Comparison of ENCODE assay signal across 21 cellular contexts in genomic region chr16:55100100-55100499, GRCh38.
DNase-seq lines count a peak whose midpoint lies in the region; ATAC-seq and TF ChIP-seq lines count a peak whose summit lies in the region.
"Had no signal": no experiment of that assay in that cellular context is flagged by ENCODE, and none has a peak within 500 bp of the region (broad histone marks: within the 10 kb centered on the region; RNA-seq: fewer than 3 reads in every experiment).

No MANE protein-coding gene starts in this region.

- H3K9me3 ChIP-seq in BLaER1 = peaks cover 6% of the 10 kb centered on the region
- H3K9me3 ChIP-seq: A549, HAP-1, Peyer's patch, SK-N-SH had no signal

- H3K27me3 ChIP-seq in BLaER1 = no peaks in the 10 kb centered on the region
- H3K27me3 ChIP-seq: Peyer's patch had no signal

- no peak overlapping the region for H3K9ac ChIP-seq in BLaER1
- H3K9ac ChIP-seq: SK-N-SH had no signal

- no peaks in the 10 kb centered on the region for H3K36me3 ChIP-seq in BLaER1
- H3K36me3 ChIP-seq: HAP-1, Peyer's patch had no signal

- ATAC-seq in GM19328 (IDR thresholded peaks at IDR 0.05; ENCODE audit: unreplicated experiment) = no peak
- ATAC-seq: A549 had no signal

- TF ChIP-seq CTCF in RWPE1 (conservative IDR thresholded peaks at IDR 0.05; ENCODE audit: low read depth) (no peak), coronary artery (IDR thresholded peaks at IDR 0.05) (no peak)

- DNase-seq in Kasumi-1 (lab: John Stamatoyannopoulos, UW) = peak; percentile 11 to 46
- peak; percentile 16 for DNase-seq in OCI-M1 (lab: John Stamatoyannopoulos, UW)
- DNase-seq in medulla oblongata (ENCODE audit: extremely low spot score) = peak; percentile 15
- no peak for DNase-seq in RWPE1 (ENCODE audit: low spot score)
- DNase-seq in coronary artery (ENCODE audit: low spot score) = no peak
- DNase-seq: C1 segment of cervical spinal cord, DMS79 treated with DMSO at 0.1 percent for 48 hours, IMR-90, Karpas-422, MM.1S, NCI-H1436, NCI-H2029, NCI-H345, NCI-H524 treated with DMSO at 0.1 percent for 48 hours, Peyer's patch, Right ventricle myocardium superior, SK-N-SH had no signal

- H3K27ac ChIP-seq in BLaER1 (no peak overlapping the region), RWPE1 (no peak overlapping the region), coronary artery (peak overlapping the region in 1 of 2 donors; percentile 58)
- H3K27ac ChIP-seq: A549, Peyer's patch had no signal

- H4K20me1 ChIP-seq in BLaER1 = no peaks in the 10 kb centered on the region

- peak overlapping the region; percentile 77 for H3K4me2 ChIP-seq in BLaER1
- H3K4me2 ChIP-seq: A549, SK-N-SH had no signal

- H3K4me1 ChIP-seq in BLaER1 = peaks cover 42% of the 10 kb centered on the region
- H3K4me1 ChIP-seq: A549, HAP-1, Peyer's patch had no signal

- POLR2A ChIA-PET in RWPE1 (lab: Yijun Ruan, JAX; ENCODE audit: low non-redundant PET) = no interaction called here

- CTCF ChIA-PET in RWPE1 (lab: Yijun Ruan, JAX) = no interaction called here

- no peak overlapping the region for H3K4me3 ChIP-seq in BLaER1
- no peak overlapping the region for H3K4me3 ChIP-seq in coronary artery
- H3K4me3 ChIP-seq: A549, HAP-1, Peyer's patch had no signal

Comparison
In these comparisons a context has a peak if more than half of its experiments do, and no peak if none do; other contexts are left out.
1. DNase-seq: peak in Kasumi-1 (2 of 2), OCI-M1 (single experiment) and medulla oblongata (single experiment); none in RWPE1 (single experiment) and coronary artery (single experiment).